In the genomic region with DNA sequence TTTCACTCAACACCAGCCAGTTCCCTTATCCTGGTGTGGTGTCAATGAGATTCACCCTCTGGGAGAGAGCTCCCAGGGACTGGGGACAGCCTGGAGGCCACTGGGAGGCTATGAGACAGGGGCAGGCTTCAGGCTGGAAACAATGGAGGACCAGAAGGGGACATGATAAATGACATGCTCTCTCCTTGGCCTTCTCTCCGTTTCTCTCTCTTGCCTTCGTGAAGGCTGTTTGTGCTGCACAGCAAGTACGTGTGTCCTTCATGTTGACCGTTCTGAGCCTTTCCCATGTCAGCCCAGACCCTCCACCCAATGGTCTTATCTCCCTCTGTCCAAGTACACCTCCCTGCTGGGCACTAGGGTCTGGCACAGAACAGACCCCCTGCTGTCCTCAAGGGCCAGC, we compare ENCODE assay signal across 2 cellular contexts.
TF ChIP-seq lines count a peak whose summit lies in the region.

No MANE protein-coding gene starts in this region.

TF ChIP-seq in HCT116, 20 proteins besides CTCF, POLR2A, EP300 and RAD21:
- no peak for TF ChIP-seq FOSL1 (IDR thresholded peaks at IDR 0.05; ENCODE audit: low read depth)
- TF ChIP-seq CEBPB (IDR thresholded peaks at IDR 0.05; ENCODE audit: low read depth), result no peak

TF ChIP-seq in GM12878, 131 proteins besides CTCF, POLR2A, EP300 and RAD21:
- no peak for TF ChIP-seq TCF3 (IDR thresholded peaks at IDR 0.05; ENCODE audit: borderline replicate concordance, insufficient read depth, low read depth, low read length)
- TF ChIP-seq, protein P1, sequence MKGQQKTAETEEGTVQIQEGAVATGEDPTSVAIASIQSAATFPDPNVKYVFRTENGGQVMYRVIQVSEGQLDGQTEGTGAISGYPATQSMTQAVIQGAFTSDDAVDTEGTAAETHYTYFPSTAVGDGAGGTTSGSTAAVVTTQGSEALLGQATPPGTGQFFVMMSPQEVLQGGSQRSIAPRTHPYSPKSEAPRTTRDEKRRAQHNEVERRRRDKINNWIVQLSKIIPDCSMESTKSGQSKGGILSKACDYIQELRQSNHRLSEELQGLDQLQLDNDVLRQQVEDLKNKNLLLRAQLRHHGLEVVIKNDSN (IDR thresholded peaks at IDR 0.05; ENCODE audit: borderline replicate concordance, extremely low read length, insufficient read depth, low read depth, low read length), result no peak
- TF ChIP-seq ZNF24 (IDR thresholded peaks at IDR 0.05), result no peak
- no peak for TF ChIP-seq BHLHE40 (IDR thresholded peaks at IDR 0.05; ENCODE audit: borderline replicate concordance in 1 of 2, low read depth in 2 of 2, low read length in 1 of 2)
